Comparison of ENCODE assay signal across 1 cellular context in the genomic region with DNA sequence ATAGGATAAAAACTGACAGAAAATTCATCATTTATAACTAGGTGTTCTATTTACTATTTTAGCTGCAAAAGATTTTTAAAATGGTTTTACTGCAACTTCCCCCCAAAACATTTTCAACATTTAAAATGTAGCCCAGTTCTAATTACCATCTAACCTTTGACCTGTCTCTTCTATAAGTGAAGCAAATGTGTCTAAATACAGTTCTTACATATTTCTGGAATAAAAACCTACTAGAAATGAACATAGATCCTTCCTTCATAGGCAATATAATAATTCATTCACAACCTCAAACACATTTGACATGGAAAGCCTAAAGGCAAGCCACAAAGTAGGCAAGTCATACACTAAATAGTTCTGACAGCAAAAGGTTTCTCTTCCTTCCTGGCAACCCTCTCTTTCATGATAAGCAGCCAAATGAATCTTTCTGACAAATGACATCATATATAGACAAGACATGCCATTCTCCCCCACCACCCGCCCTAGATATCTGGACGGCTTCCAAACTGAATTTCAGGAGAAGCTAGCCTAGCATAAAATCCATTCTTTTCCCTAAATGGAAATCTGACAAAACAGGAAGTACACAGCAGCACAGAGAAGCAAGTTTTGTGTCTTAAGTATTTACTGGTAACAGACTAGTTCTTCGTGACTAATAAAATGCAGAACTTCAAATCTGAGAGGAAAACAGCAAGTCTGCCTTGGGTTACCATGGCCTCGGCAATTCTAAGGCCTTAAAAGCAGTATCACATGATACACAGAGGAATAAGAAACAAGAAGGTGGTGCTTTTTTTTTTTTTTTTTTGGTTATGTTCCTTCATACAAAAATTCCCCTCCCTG.
TF ChIP-seq lines count a peak whose summit lies in the region.

No MANE protein-coding gene starts in this region.

TF ChIP-seq in K562, 482 proteins besides CTCF, POLR2A, EP300 and RAD21 (continued from another document and continues in another):
- TF ChIP-seq, protein P1, sequence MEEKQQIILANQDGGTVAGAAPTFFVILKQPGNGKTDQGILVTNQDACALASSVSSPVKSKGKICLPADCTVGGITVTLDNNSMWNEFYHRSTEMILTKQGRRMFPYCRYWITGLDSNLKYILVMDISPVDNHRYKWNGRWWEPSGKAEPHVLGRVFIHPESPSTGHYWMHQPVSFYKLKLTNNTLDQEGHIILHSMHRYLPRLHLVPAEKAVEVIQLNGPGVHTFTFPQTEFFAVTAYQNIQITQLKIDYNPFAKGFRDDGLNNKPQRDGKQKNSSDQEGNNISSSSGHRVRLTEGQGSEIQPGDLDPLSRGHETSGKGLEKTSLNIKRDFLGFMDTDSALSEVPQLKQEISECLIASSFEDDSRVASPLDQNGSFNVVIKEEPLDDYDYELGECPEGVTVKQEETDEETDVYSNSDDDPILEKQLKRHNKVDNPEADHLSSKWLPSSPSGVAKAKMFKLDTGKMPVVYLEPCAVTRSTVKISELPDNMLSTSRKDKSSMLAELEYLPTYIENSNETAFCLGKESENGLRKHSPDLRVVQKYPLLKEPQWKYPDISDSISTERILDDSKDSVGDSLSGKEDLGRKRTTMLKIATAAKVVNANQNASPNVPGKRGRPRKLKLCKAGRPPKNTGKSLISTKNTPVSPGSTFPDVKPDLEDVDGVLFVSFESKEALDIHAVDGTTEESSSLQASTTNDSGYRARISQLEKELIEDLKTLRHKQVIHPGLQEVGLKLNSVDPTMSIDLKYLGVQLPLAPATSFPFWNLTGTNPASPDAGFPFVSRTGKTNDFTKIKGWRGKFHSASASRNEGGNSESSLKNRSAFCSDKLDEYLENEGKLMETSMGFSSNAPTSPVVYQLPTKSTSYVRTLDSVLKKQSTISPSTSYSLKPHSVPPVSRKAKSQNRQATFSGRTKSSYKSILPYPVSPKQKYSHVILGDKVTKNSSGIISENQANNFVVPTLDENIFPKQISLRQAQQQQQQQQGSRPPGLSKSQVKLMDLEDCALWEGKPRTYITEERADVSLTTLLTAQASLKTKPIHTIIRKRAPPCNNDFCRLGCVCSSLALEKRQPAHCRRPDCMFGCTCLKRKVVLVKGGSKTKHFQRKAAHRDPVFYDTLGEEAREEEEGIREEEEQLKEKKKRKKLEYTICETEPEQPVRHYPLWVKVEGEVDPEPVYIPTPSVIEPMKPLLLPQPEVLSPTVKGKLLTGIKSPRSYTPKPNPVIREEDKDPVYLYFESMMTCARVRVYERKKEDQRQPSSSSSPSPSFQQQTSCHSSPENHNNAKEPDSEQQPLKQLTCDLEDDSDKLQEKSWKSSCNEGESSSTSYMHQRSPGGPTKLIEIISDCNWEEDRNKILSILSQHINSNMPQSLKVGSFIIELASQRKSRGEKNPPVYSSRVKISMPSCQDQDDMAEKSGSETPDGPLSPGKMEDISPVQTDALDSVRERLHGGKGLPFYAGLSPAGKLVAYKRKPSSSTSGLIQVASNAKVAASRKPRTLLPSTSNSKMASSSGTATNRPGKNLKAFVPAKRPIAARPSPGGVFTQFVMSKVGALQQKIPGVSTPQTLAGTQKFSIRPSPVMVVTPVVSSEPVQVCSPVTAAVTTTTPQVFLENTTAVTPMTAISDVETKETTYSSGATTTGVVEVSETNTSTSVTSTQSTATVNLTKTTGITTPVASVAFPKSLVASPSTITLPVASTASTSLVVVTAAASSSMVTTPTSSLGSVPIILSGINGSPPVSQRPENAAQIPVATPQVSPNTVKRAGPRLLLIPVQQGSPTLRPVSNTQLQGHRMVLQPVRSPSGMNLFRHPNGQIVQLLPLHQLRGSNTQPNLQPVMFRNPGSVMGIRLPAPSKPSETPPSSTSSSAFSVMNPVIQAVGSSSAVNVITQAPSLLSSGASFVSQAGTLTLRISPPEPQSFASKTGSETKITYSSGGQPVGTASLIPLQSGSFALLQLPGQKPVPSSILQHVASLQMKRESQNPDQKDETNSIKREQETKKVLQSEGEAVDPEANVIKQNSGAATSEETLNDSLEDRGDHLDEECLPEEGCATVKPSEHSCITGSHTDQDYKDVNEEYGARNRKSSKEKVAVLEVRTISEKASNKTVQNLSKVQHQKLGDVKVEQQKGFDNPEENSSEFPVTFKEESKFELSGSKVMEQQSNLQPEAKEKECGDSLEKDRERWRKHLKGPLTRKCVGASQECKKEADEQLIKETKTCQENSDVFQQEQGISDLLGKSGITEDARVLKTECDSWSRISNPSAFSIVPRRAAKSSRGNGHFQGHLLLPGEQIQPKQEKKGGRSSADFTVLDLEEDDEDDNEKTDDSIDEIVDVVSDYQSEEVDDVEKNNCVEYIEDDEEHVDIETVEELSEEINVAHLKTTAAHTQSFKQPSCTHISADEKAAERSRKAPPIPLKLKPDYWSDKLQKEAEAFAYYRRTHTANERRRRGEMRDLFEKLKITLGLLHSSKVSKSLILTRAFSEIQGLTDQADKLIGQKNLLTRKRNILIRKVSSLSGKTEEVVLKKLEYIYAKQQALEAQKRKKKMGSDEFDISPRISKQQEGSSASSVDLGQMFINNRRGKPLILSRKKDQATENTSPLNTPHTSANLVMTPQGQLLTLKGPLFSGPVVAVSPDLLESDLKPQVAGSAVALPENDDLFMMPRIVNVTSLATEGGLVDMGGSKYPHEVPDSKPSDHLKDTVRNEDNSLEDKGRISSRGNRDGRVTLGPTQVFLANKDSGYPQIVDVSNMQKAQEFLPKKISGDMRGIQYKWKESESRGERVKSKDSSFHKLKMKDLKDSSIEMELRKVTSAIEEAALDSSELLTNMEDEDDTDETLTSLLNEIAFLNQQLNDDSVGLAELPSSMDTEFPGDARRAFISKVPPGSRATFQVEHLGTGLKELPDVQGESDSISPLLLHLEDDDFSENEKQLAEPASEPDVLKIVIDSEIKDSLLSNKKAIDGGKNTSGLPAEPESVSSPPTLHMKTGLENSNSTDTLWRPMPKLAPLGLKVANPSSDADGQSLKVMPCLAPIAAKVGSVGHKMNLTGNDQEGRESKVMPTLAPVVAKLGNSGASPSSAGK (IDR thresholded peaks at IDR 0.05), result no peak
- TF ChIP-seq, protein P2, sequence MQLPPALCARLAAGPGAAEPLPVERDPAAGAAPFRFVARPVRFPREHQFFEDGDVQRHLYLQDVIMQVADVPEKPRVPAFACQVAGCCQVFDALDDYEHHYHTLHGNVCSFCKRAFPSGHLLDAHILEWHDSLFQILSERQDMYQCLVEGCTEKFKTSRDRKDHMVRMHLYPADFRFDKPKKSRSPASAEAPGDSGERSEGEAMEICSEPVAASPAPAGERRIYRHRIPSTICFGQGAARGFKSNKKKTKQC (CRISPR knock-in tag; IDR thresholded peaks at IDR 0.05), result no peak
- TF ChIP-seq NR1H2 (CRISPR knock-in tag; IDR thresholded peaks at IDR 0.05) (no peak), ETV5 (CRISPR knock-in tag; IDR thresholded peaks at IDR 0.05; ENCODE audit: low read depth) (no peak), SMARCE1 (IDR thresholded peaks at IDR 0.05) (0 out of 2 replicates have a peak, but pooled peaks have one; percentile 50), PHF8 (IDR thresholded peaks at IDR 0.05; ENCODE audit: borderline replicate concordance, low read length) (no peak), KDM5B (IDR thresholded peaks at IDR 0.05; ENCODE audit: insufficient replicate concordance, low read depth, low read length) (no peak), ZNF347 (CRISPR knock-in tag; IDR thresholded peaks at IDR 0.05; ENCODE audit: low read depth) (no peak), ZFP36 (IDR thresholded peaks at IDR 0.05; ENCODE audit: low read depth, low read length, partially characterized antibody) (no peak), ATF7 (IDR thresholded peaks at IDR 0.05) (peak; percentile 97)
- TF ChIP-seq, protein P3, sequence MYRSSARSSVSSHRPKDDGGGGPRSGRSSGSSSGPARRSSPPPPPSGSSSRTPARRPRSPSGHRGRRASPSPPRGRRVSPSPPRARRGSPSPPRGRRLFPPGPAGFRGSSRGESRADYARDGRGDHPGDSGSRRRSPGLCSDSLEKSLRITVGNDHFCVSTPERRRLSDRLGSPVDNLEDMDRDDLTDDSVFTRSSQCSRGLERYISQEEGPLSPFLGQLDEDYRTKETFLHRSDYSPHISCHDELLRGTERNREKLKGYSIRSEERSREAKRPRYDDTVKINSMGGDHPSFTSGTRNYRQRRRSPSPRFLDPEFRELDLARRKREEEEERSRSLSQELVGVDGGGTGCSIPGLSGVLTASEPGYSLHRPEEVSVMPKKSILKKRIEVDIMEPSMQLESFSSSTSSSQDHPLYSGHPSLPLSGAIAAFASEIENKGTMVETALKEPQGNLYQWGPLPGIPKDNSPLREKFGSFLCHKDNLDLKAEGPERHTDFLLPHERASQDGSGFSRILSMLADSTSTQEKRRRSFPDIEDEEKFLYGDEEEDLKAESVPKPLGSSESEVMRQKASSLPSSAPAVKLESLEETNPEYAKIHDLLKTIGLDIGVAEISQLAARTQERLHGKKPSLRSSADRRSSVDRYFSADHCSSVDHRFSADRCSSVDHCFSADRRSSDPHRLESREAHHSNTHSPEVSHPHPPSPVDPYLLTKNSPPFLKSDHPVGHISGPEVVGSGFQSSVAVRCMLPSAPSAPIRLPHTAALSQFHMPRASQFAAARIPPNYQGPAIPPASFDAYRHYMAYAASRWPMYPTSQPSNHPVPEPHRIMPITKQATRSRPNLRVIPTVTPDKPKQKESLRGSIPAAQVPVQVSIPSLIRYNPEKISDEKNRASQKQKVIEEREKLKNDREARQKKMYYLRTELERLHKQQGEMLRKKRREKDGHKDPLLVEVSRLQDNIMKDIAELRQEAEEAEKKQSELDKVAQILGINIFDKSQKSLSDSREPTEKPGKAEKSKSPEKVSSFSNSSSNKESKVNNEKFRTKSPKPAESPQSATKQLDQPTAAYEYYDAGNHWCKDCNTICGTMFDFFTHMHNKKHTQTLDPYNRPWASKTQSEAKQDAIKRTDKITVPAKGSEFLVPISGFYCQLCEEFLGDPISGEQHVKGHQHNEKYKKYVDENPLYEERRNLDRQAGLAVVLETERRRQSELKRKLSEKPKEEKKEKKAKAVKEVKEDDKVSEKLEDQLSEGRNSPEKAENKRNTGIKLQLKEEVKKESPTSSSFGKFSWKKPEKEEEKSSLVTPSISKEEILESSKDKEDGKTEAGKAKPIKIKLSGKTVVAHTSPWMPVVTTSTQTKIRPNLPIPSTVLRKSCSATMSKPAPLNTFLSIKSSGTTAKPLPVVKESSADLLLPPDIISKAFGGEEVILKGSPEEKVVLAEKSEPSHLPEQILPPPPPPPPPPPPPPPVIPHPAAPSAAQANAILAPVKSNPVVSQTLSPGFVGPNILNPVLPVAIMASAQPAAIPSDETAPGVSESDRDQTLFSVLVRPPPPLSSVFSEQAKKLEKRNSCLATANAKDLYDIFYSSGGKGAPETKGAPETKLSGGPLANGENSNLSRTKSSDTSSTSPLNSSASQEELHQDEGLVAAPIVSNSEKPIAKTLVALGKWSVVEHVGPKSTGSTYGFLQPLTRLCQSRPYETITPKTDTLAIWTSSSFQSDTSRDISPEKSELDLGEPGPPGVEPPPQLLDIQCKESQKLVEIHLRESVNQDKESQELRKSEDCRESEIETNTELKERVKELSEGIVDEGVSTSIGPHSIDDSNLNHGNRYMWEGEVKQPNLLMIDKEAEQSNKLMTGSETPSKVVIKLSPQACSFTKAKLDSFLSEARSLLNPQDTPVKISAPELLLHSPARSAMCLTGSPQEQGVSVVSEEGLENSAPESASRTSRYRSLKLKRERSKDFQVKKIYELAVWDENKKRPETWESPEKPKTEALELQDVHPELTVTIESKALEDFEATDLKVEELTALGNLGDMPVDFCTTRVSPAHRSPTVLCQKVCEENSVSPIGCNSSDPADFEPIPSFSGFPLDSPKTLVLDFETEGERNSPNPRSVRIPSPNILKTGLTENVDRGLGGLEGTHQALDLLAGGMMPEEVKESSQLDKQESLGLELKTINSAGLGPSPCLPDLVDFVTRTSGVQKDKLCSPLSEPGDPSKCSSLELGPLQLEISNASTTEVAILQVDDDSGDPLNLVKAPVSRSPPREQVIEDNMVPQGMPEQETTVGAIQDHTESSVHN (IDR thresholded peaks at IDR 0.05; ENCODE audit: borderline replicate concordance in 1 of 2, low read depth in 1 of 2), result 0 out of 4 replicates have a peak, but pooled peaks of 1 of the 2 experiments have one; percentile 60
- TF ChIP-seq, protein P4, sequence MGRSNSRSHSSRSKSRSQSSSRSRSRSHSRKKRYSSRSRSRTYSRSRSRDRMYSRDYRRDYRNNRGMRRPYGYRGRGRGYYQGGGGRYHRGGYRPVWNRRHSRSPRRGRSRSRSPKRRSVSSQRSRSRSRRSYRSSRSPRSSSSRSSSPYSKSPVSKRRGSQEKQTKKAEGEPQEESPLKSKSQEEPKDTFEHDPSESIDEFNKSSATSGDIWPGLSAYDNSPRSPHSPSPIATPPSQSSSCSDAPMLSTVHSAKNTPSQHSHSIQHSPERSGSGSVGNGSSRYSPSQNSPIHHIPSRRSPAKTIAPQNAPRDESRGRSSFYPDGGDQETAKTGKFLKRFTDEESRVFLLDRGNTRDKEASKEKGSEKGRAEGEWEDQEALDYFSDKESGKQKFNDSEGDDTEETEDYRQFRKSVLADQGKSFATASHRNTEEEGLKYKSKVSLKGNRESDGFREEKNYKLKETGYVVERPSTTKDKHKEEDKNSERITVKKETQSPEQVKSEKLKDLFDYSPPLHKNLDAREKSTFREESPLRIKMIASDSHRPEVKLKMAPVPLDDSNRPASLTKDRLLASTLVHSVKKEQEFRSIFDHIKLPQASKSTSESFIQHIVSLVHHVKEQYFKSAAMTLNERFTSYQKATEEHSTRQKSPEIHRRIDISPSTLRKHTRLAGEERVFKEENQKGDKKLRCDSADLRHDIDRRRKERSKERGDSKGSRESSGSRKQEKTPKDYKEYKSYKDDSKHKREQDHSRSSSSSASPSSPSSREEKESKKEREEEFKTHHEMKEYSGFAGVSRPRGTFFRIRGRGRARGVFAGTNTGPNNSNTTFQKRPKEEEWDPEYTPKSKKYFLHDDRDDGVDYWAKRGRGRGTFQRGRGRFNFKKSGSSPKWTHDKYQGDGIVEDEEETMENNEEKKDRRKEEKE (IDR thresholded peaks at IDR 0.05; ENCODE audit: borderline replicate concordance in 1 of 2, control insufficient read depth in 1 of 2, low read depth in 2 of 2, low read length in 1 of 2), result no peak
- TF ChIP-seq, protein P5, sequence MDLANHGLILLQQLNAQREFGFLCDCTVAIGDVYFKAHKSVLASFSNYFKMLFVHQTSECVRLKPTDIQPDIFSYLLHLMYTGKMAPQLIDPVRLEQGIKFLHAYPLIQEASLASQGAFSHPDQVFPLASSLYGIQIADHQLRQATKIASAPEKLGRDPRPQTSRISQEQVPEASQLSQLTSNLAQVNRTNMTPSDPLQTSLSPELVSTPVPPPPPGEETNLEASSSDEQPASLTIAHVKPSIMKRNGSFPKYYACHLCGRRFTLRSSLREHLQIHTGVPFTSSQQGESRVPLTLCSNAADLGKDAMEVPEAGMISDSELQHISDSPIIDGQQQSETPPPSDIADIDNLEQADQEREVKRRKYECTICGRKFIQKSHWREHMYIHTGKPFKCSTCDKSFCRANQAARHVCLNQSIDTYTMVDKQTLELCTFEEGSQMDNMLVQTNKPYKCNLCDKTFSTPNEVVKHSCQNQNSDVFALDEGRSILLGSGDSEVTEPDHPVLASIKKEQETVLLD (IDR thresholded peaks at IDR 0.05), result no peak
- TF ChIP-seq, protein P6, sequence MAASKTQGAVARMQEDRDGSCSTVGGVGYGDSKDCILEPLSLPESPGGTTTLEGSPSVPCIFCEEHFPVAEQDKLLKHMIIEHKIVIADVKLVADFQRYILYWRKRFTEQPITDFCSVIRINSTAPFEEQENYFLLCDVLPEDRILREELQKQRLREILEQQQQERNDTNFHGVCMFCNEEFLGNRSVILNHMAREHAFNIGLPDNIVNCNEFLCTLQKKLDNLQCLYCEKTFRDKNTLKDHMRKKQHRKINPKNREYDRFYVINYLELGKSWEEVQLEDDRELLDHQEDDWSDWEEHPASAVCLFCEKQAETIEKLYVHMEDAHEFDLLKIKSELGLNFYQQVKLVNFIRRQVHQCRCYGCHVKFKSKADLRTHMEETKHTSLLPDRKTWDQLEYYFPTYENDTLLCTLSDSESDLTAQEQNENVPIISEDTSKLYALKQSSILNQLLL (CRISPR knock-in tag; IDR thresholded peaks at IDR 0.05; ENCODE audit: borderline replicate concordance), result no peak
